22 cellular contexts compared by ENCODE assay signal in genomic region chr16:58536278-58536677, GRCh38. TPM values are rescaled to one million over a fixed set of nuclear protein-coding genes. Genes with fewer than 3 reads are reported as not detected.
"Had no signal": no experiment of that assay in that cellular context is flagged by ENCODE, and none has a peak within 500 bp of the region (broad histone marks: within the 10 kb centered on the region; RNA-seq: fewer than 3 reads in every experiment).

No MANE protein-coding gene starts in this region.

- DNase-seq: heart left ventricle; hypothalamus; immature natural killer cell; kidney; mesendoderm; naive B cell; natural killer cell; nephron progenitor cell; occipital lobe; sigmoid colon; small intestine; spleen; stimulated activated CD4-positive, alpha-beta T cell treated with anti-CD3 and anti-CD28 coated beads, Interleukin-4, amount 100 ng/mL, for 24 hours; stimulated activated naive CD4-positive, alpha-beta T cell; uterus had no signal

- ATAC-seq: heart left ventricle had no signal

- H3K27ac ChIP-seq: neural progenitor cell, neutrophil, parathyroid adenoma, right atrium auricular region, sigmoid colon, spleen, suprapubic skin, tibial nerve, uterus had no signal

- H3K36me3 ChIP-seq: uterus had no signal

- H3K9ac ChIP-seq: neural progenitor cell, parathyroid adenoma had no signal

- H3K4me1 ChIP-seq: neural progenitor cell, parathyroid adenoma, sigmoid colon, spleen, suprapubic skin, tibial nerve, uterus had no signal

- H3K4me3 ChIP-seq: heart left ventricle, lung, neural progenitor cell, right atrium auricular region, sigmoid colon, spleen, suprapubic skin, tibial nerve, uterus had no signal

- H3K27me3 ChIP-seq: heart left ventricle, neural progenitor cell, neutrophil, right atrium auricular region, sigmoid colon, spleen, suprapubic skin, tibial nerve, uterus had no signal

- H3K9me3 ChIP-seq: heart left ventricle, neutrophil, right atrium auricular region, sigmoid colon, spleen, suprapubic skin, tibial nerve, uterus had no signal

RNA-seq across cellular contexts. Expression of gene NDRG4, which starts 36.3 kb away (rescaled TPM):
- total RNA-seq: natural killer cell had no signal
